ENCODE assay signal across 17 cellular contexts in the genomic region with DNA sequence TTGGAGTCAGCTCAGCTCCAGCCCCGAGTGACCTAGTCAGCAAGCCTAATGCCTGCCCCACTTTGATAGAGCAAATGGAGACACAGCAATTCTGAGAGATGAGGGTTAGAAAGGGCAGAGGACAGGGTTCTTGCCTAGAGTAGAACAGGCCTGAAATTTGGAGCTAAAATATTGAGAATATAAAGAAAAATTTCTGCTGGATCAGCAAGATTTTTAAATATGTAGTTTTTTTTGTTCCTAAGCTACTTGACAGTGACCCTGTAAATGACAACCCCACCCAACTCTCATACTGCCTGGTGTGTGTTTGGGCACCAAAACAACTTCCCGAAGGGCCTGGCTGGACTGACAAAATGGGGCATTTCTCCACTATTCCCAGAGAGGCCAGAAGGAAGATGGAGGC.
"Had no signal": no experiment of that assay in that cellular context is flagged by ENCODE, and none has a peak within 500 bp of the region (broad histone marks: within the 10 kb centered on the region; RNA-seq: fewer than 3 reads in every experiment).

No MANE protein-coding gene starts in this region.

- H3K4me3 ChIP-seq: coronary artery, esophagus muscularis mucosa, gastroesophageal sphincter, heart left ventricle, left lung, SK-N-MC, tibial artery, vagina had no signal

- DNase-seq: aorta; heart left ventricle; left lung; midbrain; occipital lobe; retina; stimulated activated CD4-positive, alpha-beta T cell treated with anti-CD3 and anti-CD28 coated beads, Interleukin-12 subunit alpha, Interleukin-12 subunit beta, amount 100 ng/mL, for 4 hours; stimulated activated CD4-positive, alpha-beta T cell treated with anti-CD3 and anti-CD28 coated beads, Interleukin-1b, Interleukin-23, amount 100 ng/mL, for 48 hours; substantia nigra; T1000; tibial artery had no signal

- H3K4me1 ChIP-seq: left lung, tibial artery, vagina had no signal

- H3K27me3 Mint-ChIP-seq: activated T-cell treated with anti-CD3 and anti-CD28 coated beads, Interleukin-2, amount 50 U/mL, for 24 hours had no signal

- H3K27ac ChIP-seq: coronary artery, esophagus muscularis mucosa, gastroesophageal sphincter, heart left ventricle, left lung, SK-N-MC, tibial artery, vagina had no signal

- H3K9me3 ChIP-seq: esophagus muscularis mucosa, gastroesophageal sphincter, heart left ventricle, left lung, tibial artery, vagina had no signal

- H3K9me3 Mint-ChIP-seq: activated T-cell treated with anti-CD3 and anti-CD28 coated beads, Interleukin-2, amount 50 U/mL, for 24 hours had no signal

- H3K4me3 Mint-ChIP-seq: activated T-cell treated with anti-CD3 and anti-CD28 coated beads, Interleukin-2, amount 50 U/mL, for 24 hours had no signal

- ATAC-seq: gastroesophageal sphincter had no signal

- H3K27me3 ChIP-seq: esophagus muscularis mucosa, gastroesophageal sphincter, heart left ventricle, left lung, tibial artery, vagina had no signal
